Comparison of ENCODE assay signal across 1 cellular context in genomic region chr19:11506101-11506555, GRCh38.
TF ChIP-seq lines count a peak whose summit lies in the region.

No MANE protein-coding gene starts in this region.

TF ChIP-seq in IMR-90, 13 proteins besides CTCF, POLR2A, EP300 and RAD21 (continued from another document):
- TF ChIP-seq, protein P1, sequence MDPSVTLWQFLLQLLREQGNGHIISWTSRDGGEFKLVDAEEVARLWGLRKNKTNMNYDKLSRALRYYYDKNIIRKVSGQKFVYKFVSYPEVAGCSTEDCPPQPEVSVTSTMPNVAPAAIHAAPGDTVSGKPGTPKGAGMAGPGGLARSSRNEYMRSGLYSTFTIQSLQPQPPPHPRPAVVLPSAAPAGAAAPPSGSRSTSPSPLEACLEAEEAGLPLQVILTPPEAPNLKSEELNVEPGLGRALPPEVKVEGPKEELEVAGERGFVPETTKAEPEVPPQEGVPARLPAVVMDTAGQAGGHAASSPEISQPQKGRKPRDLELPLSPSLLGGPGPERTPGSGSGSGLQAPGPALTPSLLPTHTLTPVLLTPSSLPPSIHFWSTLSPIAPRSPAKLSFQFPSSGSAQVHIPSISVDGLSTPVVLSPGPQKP (IDR thresholded peaks at IDR 0.05; ENCODE audit: borderline replicate concordance, low read depth, low read length), result no peak
- no peak for TF ChIP-seq BHLHE40 (IDR thresholded peaks at IDR 0.05; ENCODE audit: low read depth, low read length)
- TF ChIP-seq CEBPB (IDR thresholded peaks at IDR 0.05; ENCODE audit: low read depth, low read length), result no peak
- TF ChIP-seq CHD1 (IDR thresholded peaks at IDR 0.05; ENCODE audit: low read depth, low read length), result no peak
- no peak for TF ChIP-seq FOS (IDR thresholded peaks at IDR 0.05; ENCODE audit: low read depth, low read length)
- TF ChIP-seq NFE2L2 (IDR thresholded peaks at IDR 0.05; ENCODE audit: low read depth, low read length), result no peak
- TF ChIP-seq MXI1 (IDR thresholded peaks at IDR 0.05; ENCODE audit: borderline replicate concordance, low read depth, low read length), result no peak
- TF ChIP-seq, protein P2, sequence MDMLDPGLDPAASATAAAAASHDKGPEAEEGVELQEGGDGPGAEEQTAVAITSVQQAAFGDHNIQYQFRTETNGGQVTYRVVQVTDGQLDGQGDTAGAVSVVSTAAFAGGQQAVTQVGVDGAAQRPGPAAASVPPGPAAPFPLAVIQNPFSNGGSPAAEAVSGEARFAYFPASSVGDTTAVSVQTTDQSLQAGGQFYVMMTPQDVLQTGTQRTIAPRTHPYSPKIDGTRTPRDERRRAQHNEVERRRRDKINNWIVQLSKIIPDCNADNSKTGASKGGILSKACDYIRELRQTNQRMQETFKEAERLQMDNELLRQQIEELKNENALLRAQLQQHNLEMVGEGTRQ (IDR thresholded peaks at IDR 0.05; ENCODE audit: low read depth, low read length), result no peak
